Comparison of ENCODE assay signal across 1 cellular context in genomic region chrX:9476810-9477575, GRCh38.
TF ChIP-seq lines count a peak whose summit lies in the region.

No MANE protein-coding gene starts in this region.

TF ChIP-seq in GM12878, 131 proteins besides CTCF, POLR2A, EP300 and RAD21 (continued from another document):
- TF ChIP-seq ZNF592 (IDR thresholded peaks at IDR 0.05) (no peak), NFIC (IDR thresholded peaks at IDR 0.05; ENCODE audit: low read depth, low read length) (peak; percentile 17; the same call in 1 of the 2 replicates), ZSCAN29 (IDR thresholded peaks at IDR 0.05) (no peak), ATF7 (IDR thresholded peaks at IDR 0.05; ENCODE audit: low read depth) (peak; percentile 57), MTA2 (IDR thresholded peaks at IDR 0.05; ENCODE audit: low read depth) (no peak), SUPT20H (IDR thresholded peaks at IDR 0.05; ENCODE audit: borderline replicate concordance, control insufficient read depth, low read depth, low read length) (no peak)
